ENCODE assay signal across 17 cellular contexts in genomic region chr21:42862774-42863503, GRCh38. TPM values are rescaled to one million over a fixed set of nuclear protein-coding genes. Genes with fewer than 3 reads are reported as not detected.
DNase-seq lines count a peak whose midpoint lies in the region; ATAC-seq and TF ChIP-seq lines count a peak whose summit lies in the region.
"Had no signal": no experiment of that assay in that cellular context is flagged by ENCODE, and none has a peak within 500 bp of the region (broad histone marks: within the 10 kb centered on the region; RNA-seq: fewer than 3 reads in every experiment).

No MANE protein-coding gene starts in this region.

- peaks cover 16% of the 10 kb centered on the region for H4K20me1 ChIP-seq in PC-9 (ENCODE audit: insufficient read depth)

- no peaks in the 10 kb centered on the region for H3F3A ChIP-seq in PC-9 (ENCODE audit: insufficient read depth, low read depth)

- no peak overlapping the region for H2AFZ ChIP-seq in PC-9

- BruUV-seq in PC-9 (replicated peaks; lab: Mats Ljungman, UMichigan), result no TSS peak

- 0 out of 2 replicates have a peak, but pooled peaks cover 10% of the 10 kb centered on the region for H3K79me2 ChIP-seq in PC-9 (ENCODE audit: low read depth)

- no peak overlapping the region for H3K4me3 ChIP-seq in PC-9
- H3K4me3 ChIP-seq: esophagus muscularis mucosa, MG63 had no signal

- POLR2A ChIA-PET in PC-9 (lab: Charles Lee; ENCODE audit: unreplicated experiment), result no interaction called here

- H3K9me3 Mint-ChIP-seq in activated naive CD4-positive, alpha-beta T cell treated with anti-CD3 and anti-CD28 coated beads, Interleukin-2, amount 10 ng/mL, durations not matched to agents 7 days and 5 days, result no peaks in the 10 kb centered on the region
- no peaks in the 10 kb centered on the region for H3K9me3 Mint-ChIP-seq in type B pancreatic cell
- H3K9me3 Mint-ChIP-seq in HFFc6, result no peaks in the 10 kb centered on the region
- H3K9me3 Mint-ChIP-seq: T-cell had no signal

- no peak overlapping the region for H3K27ac ChIP-seq in PC-9
- H3K27ac ChIP-seq: esophagus muscularis mucosa had no signal

- H3K27ac Mint-ChIP-seq in activated naive CD4-positive, alpha-beta T cell treated with anti-CD3 and anti-CD28 coated beads, Interleukin-2, amount 10 ng/mL, durations not matched to agents 7 days and 5 days, result peak overlapping the region; percentile 35
- H3K27ac Mint-ChIP-seq in type B pancreatic cell (no peak overlapping the region), HFFc6 (no peak overlapping the region)
- H3K27ac Mint-ChIP-seq: T-cell had no signal

- peaks cover 8% of the 10 kb centered on the region for H3K4me1 Mint-ChIP-seq in activated naive CD4-positive, alpha-beta T cell treated with anti-CD3 and anti-CD28 coated beads, Interleukin-2, amount 10 ng/mL, durations not matched to agents 7 days and 5 days
- H3K4me1 Mint-ChIP-seq in type B pancreatic cell (ENCODE audit: unreplicated experiment), result peaks cover 5% of the 10 kb centered on the region
- H3K4me1 Mint-ChIP-seq in HFFc6 (ENCODE audit: low read depth), result 0 out of 2 replicates have a peak, but pooled peaks cover 5% of the 10 kb centered on the region

- ATAC-seq in esophagus mucosa (peak; percentile 80), HG03378 (IDR thresholded peaks at IDR 0.05; ENCODE audit: unreplicated experiment) (no peak)
- ATAC-seq: T-cell had no signal

- no peaks in the 10 kb centered on the region for H3K27me3 ChIP-seq in PC-9 (ENCODE audit: insufficient read depth, low read depth)
- H3K27me3 ChIP-seq: esophagus muscularis mucosa, MG63 had no signal

- H3K4me2 ChIP-seq in PC-9, result no peak overlapping the region

- TF ChIP-seq CTCF in PC-9 (conservative IDR thresholded peaks at IDR 0.05) (peak; percentile 39; the same call in 1 of the 2 replicates), type B pancreatic cell (conservative IDR thresholded peaks at IDR 0.05) (peak; percentile 18), HFFc6 (IDR thresholded peaks at IDR 0.05) (no peak)

- CTCF ChIA-PET in activated naive CD4-positive, alpha-beta T cell treated with anti-CD3 and anti-CD28 coated beads, Interleukin-2, amount 10 ng/mL, durations not matched to agents 7 days and 5 days (lab: Charles Lee), result interaction anchor here (1.6 kb wide), 1 partner anchor 19 kb away, joined by 3 read pairs; no protein-coding TSS in a partner anchor
- CTCF ChIA-PET in PC-9 (lab: Charles Lee), result no interaction called here

- intact Hi-C loops in PC-9 (cut with micrococcal nuclease; ENCODE audit: unreplicated experiment), result no loop called here

- no peak overlapping the region for H3K4me3 Mint-ChIP-seq in activated naive CD4-positive, alpha-beta T cell treated with anti-CD3 and anti-CD28 coated beads, Interleukin-2, amount 10 ng/mL, durations not matched to agents 7 days and 5 days
- H3K4me3 Mint-ChIP-seq in type B pancreatic cell, result no peak overlapping the region
- no peak overlapping the region for H3K4me3 Mint-ChIP-seq in HFFc6
- H3K4me3 Mint-ChIP-seq: T-cell had no signal

- no peaks in the 10 kb centered on the region for H3K4me1 ChIP-seq in PC-9 (replicated peaks; ENCODE audit: insufficient read depth)

- H3K36me3 ChIP-seq in PC-9 (ENCODE audit: low read depth), result no peaks in the 10 kb centered on the region

- H3K9me3 ChIP-seq in PC-9 (ENCODE audit: insufficient read depth, low read depth), result no peaks in the 10 kb centered on the region
- H3K9me3 ChIP-seq: esophagus muscularis mucosa, MG63 had no signal

- no peak for DNase-seq in activated naive CD4-positive, alpha-beta T cell treated with anti-CD3 and anti-CD28 coated beads, Interleukin-2, amount 10 ng/mL, durations not matched to agents 7 days and 5 days
- no peak for DNase-seq in activated naive CD4-positive, alpha-beta T cell treated with Interleukin-2 at 50 U/mL for 16 hours
- DNase-seq in PC-9, result peak in 1 of 2 experiments; percentile 16
- DNase-seq in type B pancreatic cell (ENCODE audit: extremely low spot score, unreplicated experiment), result no peak
- no peak for DNase-seq in HFFc6
- DNase-seq in iPS-NIHi11 (ENCODE audit: low spot score), result no peak
- DNase-seq: activated CD4-positive, alpha-beta T cell treated with anti-CD3 and anti-CD28 coated beads for 48 hours; activated gamma-delta T cell; AML-193; MG63; retina; stimulated activated CD4-positive, alpha-beta T cell treated with anti-CD3 and anti-CD28 coated beads, Interleukin-2, amount 100 ng/mL, for 48 hours; stimulated activated naive CD4-positive, alpha-beta T cell; T-cell had no signal

- H3K9me2 ChIP-seq in PC-9 (ENCODE audit: insufficient read depth), result no peaks in the 10 kb centered on the region

- H3K27me3 Mint-ChIP-seq in activated naive CD4-positive, alpha-beta T cell treated with anti-CD3 and anti-CD28 coated beads, Interleukin-2, amount 10 ng/mL, durations not matched to agents 7 days and 5 days, result no peaks in the 10 kb centered on the region
- H3K27me3 Mint-ChIP-seq in type B pancreatic cell (no peaks in the 10 kb centered on the region), HFFc6 (ENCODE audit: insufficient read depth) (peaks cover 5% of the 10 kb centered on the region)
- H3K27me3 Mint-ChIP-seq: T-cell had no signal

- H3K36me3 Mint-ChIP-seq in activated naive CD4-positive, alpha-beta T cell treated with anti-CD3 and anti-CD28 coated beads, Interleukin-2, amount 10 ng/mL, durations not matched to agents 7 days and 5 days, result peaks cover 27% of the 10 kb centered on the region
- H3K36me3 Mint-ChIP-seq in type B pancreatic cell, result peaks cover 3% of the 10 kb centered on the region
- peaks cover 19% of the 10 kb centered on the region for H3K36me3 Mint-ChIP-seq in HFFc6 (ENCODE audit: low read depth)

RNA-seq across cellular contexts. Expression of gene WDR4, which starts 16.4 kb away (rescaled TPM):
- total RNA-seq in PC-9 (2021), result 17.6 and 18.7 TPM in 2 replicates
- 19.8 TPM for total RNA-seq in esophagus mucosa
- 19.1 and 25.6 TPM in 2 replicates for total RNA-seq in type B pancreatic cell (ENCODE audit: low replicate concordance)
- 10 to 100 TPM; 18.5 to 27.6 (median 20.9) TPM for total RNA-seq in HFFc6 (2021; fragmentation: NEBNext Ultra II Directional; extraction: Animal tissue kit (Norgen Biotek cat#: 25700))

RNA-seq across cellular contexts. Expression of gene NDUFV3, which starts 30.2 kb away (rescaled TPM):
- total RNA-seq in PC-9 (2021) (19.4 and 20.7 TPM in 2 replicates), esophagus mucosa (17.7 TPM), type B pancreatic cell (ENCODE audit: low replicate concordance) (38.6 and 43.3 TPM in 2 replicates)
- 10 to 100 TPM; 54.3 to 63.0 (median 57.0) TPM for total RNA-seq in HFFc6 (2021; fragmentation: NEBNext Ultra II Directional; extraction: Animal tissue kit (Norgen Biotek cat#: 25700))
